In the genomic region with DNA sequence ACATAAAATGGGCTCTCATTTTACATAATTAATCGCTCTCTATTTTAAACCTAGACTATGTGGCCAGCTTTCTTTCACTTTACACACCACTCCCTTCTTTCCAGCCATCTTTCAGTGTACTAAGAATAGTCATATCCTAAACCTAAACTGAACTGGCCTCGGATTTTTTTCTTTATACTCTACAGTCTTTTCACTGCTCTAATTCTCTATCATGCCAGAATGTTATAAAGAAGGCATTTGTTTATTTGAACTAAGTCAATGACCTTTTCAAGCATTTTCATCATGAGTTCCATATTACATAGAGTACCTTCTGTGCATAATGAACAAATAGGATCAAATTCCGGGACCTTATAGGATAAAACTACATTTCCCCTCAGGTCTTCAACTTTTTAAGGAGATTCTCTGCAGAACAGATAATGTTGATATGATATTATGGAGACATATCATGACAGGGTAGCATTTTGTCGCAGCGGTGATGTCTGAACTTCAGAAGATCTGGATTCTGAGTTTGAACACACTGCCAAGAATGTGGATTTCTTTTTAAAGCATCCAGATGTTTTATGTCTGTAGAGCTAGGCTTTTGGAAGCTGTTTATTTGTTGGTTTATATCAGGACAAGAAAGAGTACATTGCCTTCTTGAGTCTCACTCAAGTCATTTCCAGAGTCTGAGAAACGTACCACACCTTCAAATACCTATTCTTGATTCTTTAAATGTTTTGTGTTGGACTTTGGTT, we compare ENCODE assay signal across 27 cellular contexts.
DNase-seq lines count a peak whose midpoint lies in the region; ATAC-seq, FAIRE-seq and TF ChIP-seq lines count a peak whose summit lies in the region.
"Had no signal": no experiment of that assay in that cellular context is flagged by ENCODE, and none has a peak within 500 bp of the region (broad histone marks: within the 10 kb centered on the region; RNA-seq: fewer than 3 reads in every experiment).

No MANE protein-coding gene starts in this region.

- H3K4me3 ChIP-seq in IMR-90 (ENCODE audit: insufficient read depth, low read depth, low read length) (no peak overlapping the region), hepatocyte (no peak overlapping the region), thoracic aorta (no peak overlapping the region)
- H3K4me3 ChIP-seq: BLaER1, cardiac muscle cell, GM12878, mucosa of descending colon had no signal

- H3K79me2 ChIP-seq in hepatocyte = no peaks in the 10 kb centered on the region

- peak overlapping the region; percentile 33; the same call in 1 of the 2 replicates for H3K14ac ChIP-seq in IMR-90 (replicated peaks; ENCODE audit: low read depth, low read length)

- TF ChIP-seq CTCF in IMR-90 (conservative IDR thresholded peaks at IDR 0.05; ENCODE audit: low read depth, low read length) (no peak), hepatocyte (IDR thresholded peaks at IDR 0.05; ENCODE audit: poor library complexity) (no peak), thoracic aorta (IDR thresholded peaks at IDR 0.05) (no peak)

- peaks cover 72% of the 10 kb centered on the region for H3K27me3 Mint-ChIP-seq in T-helper 2 cell treated with Interferon-gamma antibody and Interleukin-4, amounts not matched to agents 5 μg/mL and 100 μg/mL, for 36 hours (ENCODE audit: low read depth)
- H3K27me3 Mint-ChIP-seq in activated CD8-positive, alpha-beta T cell treated with anti-CD3 and anti-CD28 coated beads, Interleukin-2, amount 10 ng/mL, durations not matched to agents 7 days and 5 days (ENCODE audit: low read depth) = peaks cover 58% of the 10 kb centered on the region
- H3K27me3 Mint-ChIP-seq in activated T-cell treated with anti-CD3 and anti-CD28 coated beads, Interleukin-2, amount 50 U/mL, for 4 hours (ENCODE audit: low read depth) = peaks cover 7% of the 10 kb centered on the region

- H3K4ac ChIP-seq in IMR-90 (ENCODE audit: low read depth, low read length) = peak overlapping the region; percentile 90; the same call in 1 of the 2 replicates

- no peak overlapping the region for H3K27ac Mint-ChIP-seq in T-helper 2 cell treated with Interferon-gamma antibody and Interleukin-4, amounts not matched to agents 5 μg/mL and 100 μg/mL, for 36 hours
- no peak overlapping the region for H3K27ac Mint-ChIP-seq in activated CD8-positive, alpha-beta T cell treated with anti-CD3 and anti-CD28 coated beads, Interleukin-2, amount 10 ng/mL, durations not matched to agents 7 days and 5 days
- H3K27ac Mint-ChIP-seq: activated CD4-positive, alpha-beta T cell treated with anti-CD3 and anti-CD28 coated beads, Interleukin-2, amount 10 ng/mL, durations not matched to agents 7 days and 5 days; activated CD8-positive, alpha-beta memory T cell treated with anti-CD3 and anti-CD28 coated beads, Interleukin-2, amount 10 ng/mL, durations not matched to agents 7 days and 5 days; activated naive CD4-positive, alpha-beta T cell treated with anti-CD3 and anti-CD28 coated beads, Interleukin-2, amount 10 ng/mL, durations not matched to agents 7 days and 5 days; activated T-helper 1 cell treated with anti-CD3 and anti-CD28 coated beads, Interleukin-12 subunit alpha, Interleukin-12 subunit beta, Interleukin-2, Interleukin-4 antibody, amounts not matched to agents 30 ng/mL and 10 ng/mL and 1 ng/mL, durations not matched to agents 14 hours and 24 hours and 36 hours; dendritic cell treated with granulocyte-macrophage colony-stimulating factor and Interleukin-4, amounts not matched to agents 40 ng/mL and 50 ng/mL, for 4 days had no signal

- DNase-seq in IMR-90 (peak; percentile 35), hepatocyte (ENCODE audit: low spot score) (no peak), thoracic aorta (ENCODE audit: low spot score) (no peak)
- DNase-seq in T-helper 2 cell treated with Interferon-gamma antibody and Interleukin-4, amounts not matched to agents 5 μg/mL and 100 μg/mL, for 36 hours (ENCODE audit: low spot score) = no peak
- no peak for DNase-seq in activated CD8-positive, alpha-beta T cell treated with anti-CD3 and anti-CD28 coated beads, Interleukin-2, amount 10 ng/mL, durations not matched to agents 7 days and 5 days
- DNase-seq in activated T-cell treated with anti-CD3 and anti-CD28 coated beads, Interleukin-2, amount 50 U/mL, for 4 hours = no peak
- DNase-seq: activated CD4-positive, alpha-beta T cell treated with anti-CD3 and anti-CD28 coated beads, Interleukin-2, amount 10 ng/mL, durations not matched to agents 7 days and 5 days; activated CD8-positive, alpha-beta memory T cell treated with anti-CD3 and anti-CD28 coated beads, Interleukin-2, amount 10 ng/mL, durations not matched to agents 7 days and 5 days; activated naive CD4-positive, alpha-beta T cell treated with anti-CD3 and anti-CD28 coated beads, Interleukin-2, amount 10 ng/mL, durations not matched to agents 7 days and 5 days; Caco-2; DND-41; foreskin keratinocyte; mucosa of descending colon; NCI-H1436; NCI-H2171 treated with DMSO at 0.1 percent for 48 hours; NCI-H524; stimulated activated CD8-positive, alpha-beta memory T cell treated with anti-CD3 and anti-CD28 coated beads, Interleukin-4, amount 100 ng/mL, for 48 hours had no signal

- H3K9me1 ChIP-seq in IMR-90 (ENCODE audit: insufficient read depth, low read length) = 0 out of 2 replicates have a peak, but pooled peaks cover 6% of the 10 kb centered on the region

- H3K4me1 ChIP-seq in IMR-90 (ENCODE audit: control insufficient read depth, insufficient read depth, low read length) (peaks cover 16% of the 10 kb centered on the region), hepatocyte (ENCODE audit: insufficient read depth) (peaks cover 14% of the 10 kb centered on the region), thoracic aorta (ENCODE audit: control insufficient read depth in 1 of 2, low read depth in 2 of 2) (peaks cover 12 to 31% of the 10 kb centered on the region in 2 donors)
- H3K4me1 ChIP-seq: BLaER1, Caco-2, foreskin keratinocyte had no signal

- H3K9me3 Mint-ChIP-seq in T-helper 2 cell treated with Interferon-gamma antibody and Interleukin-4, amounts not matched to agents 5 μg/mL and 100 μg/mL, for 36 hours = no peaks in the 10 kb centered on the region
- no peaks in the 10 kb centered on the region for H3K9me3 Mint-ChIP-seq in activated CD8-positive, alpha-beta T cell treated with anti-CD3 and anti-CD28 coated beads, Interleukin-2, amount 10 ng/mL, durations not matched to agents 7 days and 5 days (ENCODE audit: insufficient read depth)
- H3K9me3 Mint-ChIP-seq in activated T-cell treated with anti-CD3 and anti-CD28 coated beads, Interleukin-2, amount 50 U/mL, for 4 hours = no peaks in the 10 kb centered on the region
- H3K9me3 Mint-ChIP-seq: activated CD4-positive, alpha-beta T cell treated with anti-CD3 and anti-CD28 coated beads, Interleukin-2, amount 10 ng/mL, durations not matched to agents 7 days and 5 days; activated naive CD4-positive, alpha-beta T cell treated with anti-CD3 and anti-CD28 coated beads, Interleukin-2, amount 10 ng/mL, durations not matched to agents 7 days and 5 days; dendritic cell treated with granulocyte-macrophage colony-stimulating factor and Interleukin-4, amounts not matched to agents 40 ng/mL and 50 ng/mL, for 4 days had no signal

- no peak overlapping the region; the same call in 1 of the 2 replicates for H3K9ac ChIP-seq in IMR-90 (ENCODE audit: low read depth, low read length)
- H3K9ac ChIP-seq: BLaER1 had no signal

- H3K9me3 ChIP-seq in IMR-90 (ENCODE audit: control insufficient read depth, insufficient read depth, low read length) (no peaks in the 10 kb centered on the region), hepatocyte (ENCODE audit: low read depth) (no peaks in the 10 kb centered on the region), thoracic aorta (no peaks in the 10 kb centered on the region)
- H3K9me3 ChIP-seq: BLaER1, Caco-2, mucosa of descending colon had no signal

- BruUV-seq in IMR-90 (replicated peaks; lab: Mats Ljungman, UMichigan) = no TSS peak

- no peaks in the 10 kb centered on the region for H3K79me1 ChIP-seq in IMR-90 (ENCODE audit: low read depth in 1 of 2, low read length in 2 of 2)

- peak overlapping the region; percentile 74; the same call in 1 of the 2 replicates for H3K4me2 ChIP-seq in IMR-90 (ENCODE audit: low read depth, low read length)
- H3K4me2 ChIP-seq in hepatocyte = peak overlapping the region; percentile 0
- H3K4me2 ChIP-seq: BLaER1 had no signal

- H2BK15ac ChIP-seq in IMR-90 (ENCODE audit: low read depth, low read length) = peak overlapping the region; percentile 36; the same call in 2 of the 3 replicates

- H4K20me1 ChIP-seq in IMR-90 (ENCODE audit: insufficient read depth, low read length) (no peaks in the 10 kb centered on the region), hepatocyte (ENCODE audit: insufficient read depth, poor library complexity, severe bottlenecking) (no peaks in the 10 kb centered on the region)
- H4K20me1 ChIP-seq: BLaER1 had no signal

- peak; percentile 71 for FAIRE-seq in endometrium (lab: Jason Lieb, UNC)
- FAIRE-seq: GM12878, H54, islet of Langerhans had no signal

- WGBS in IMR-90 (ENCODE audit: extremely low coverage in 2 of 2, insufficient read length in 1 of 2), 2 experiments = 33% methylated on average over 1 of the region's 6 CpGs; no CpG with 5 or more reads in 1 of the 2 experiments
- 75% methylated on average over 6 of the region's 6 CpGs for WGBS in hepatocyte (ENCODE audit: low lambda C conversion rate, missing lambda C conversion rate)

- H4K91ac ChIP-seq in IMR-90 (ENCODE audit: insufficient read depth, low read depth, low read length) = peak overlapping the region; percentile 68; the same call in 1 of the 2 replicates

- peaks cover 18% of the 10 kb centered on the region for H3K4me1 Mint-ChIP-seq in T-helper 2 cell treated with Interferon-gamma antibody and Interleukin-4, amounts not matched to agents 5 μg/mL and 100 μg/mL, for 36 hours (ENCODE audit: low read depth)
- H3K4me1 Mint-ChIP-seq in activated CD8-positive, alpha-beta T cell treated with anti-CD3 and anti-CD28 coated beads, Interleukin-2, amount 10 ng/mL, durations not matched to agents 7 days and 5 days (ENCODE audit: low read depth) = peaks cover 2% of the 10 kb centered on the region
- H3K4me1 Mint-ChIP-seq in activated T-cell treated with anti-CD3 and anti-CD28 coated beads, Interleukin-2, amount 50 U/mL, for 4 hours (ENCODE audit: low read depth) = no peaks in the 10 kb centered on the region
- H3K4me1 Mint-ChIP-seq: activated CD4-positive, alpha-beta T cell treated with anti-CD3 and anti-CD28 coated beads, Interleukin-2, amount 10 ng/mL, durations not matched to agents 7 days and 5 days; activated CD8-positive, alpha-beta memory T cell treated with anti-CD3 and anti-CD28 coated beads, Interleukin-2, amount 10 ng/mL, durations not matched to agents 7 days and 5 days had no signal

- peak overlapping the region in 1 of 2 experiments; percentile 90; a peak in 2 of 4 replicates for H4K8ac ChIP-seq in IMR-90 (ENCODE audit: low read depth in 2 of 2, low read length in 2 of 2)

- peak overlapping the region; percentile 97 for H2BK120ac ChIP-seq in IMR-90 (ENCODE audit: low read depth, low read length)

- peak; percentile 15 for ATAC-seq in IMR-90 (ENCODE audit: low read depth)
- ATAC-seq in thoracic aorta (ENCODE audit: insufficient number of reproducible peaks, low FRiP score, low read depth) = no peak
- ATAC-seq in HG03175 (IDR thresholded peaks at IDR 0.05; ENCODE audit: unreplicated experiment) = no peak
- ATAC-seq in activated CD8-positive, alpha-beta T cell treated with anti-CD3 and anti-CD28 coated beads, Interleukin-2, amount 10 ng/mL, durations not matched to agents 7 days and 5 days = no peak
- ATAC-seq in activated T-cell treated with anti-CD3 and anti-CD28 coated beads, Interleukin-2, amount 50 U/mL, for 4 hours = no peak
- ATAC-seq: activated CD8-positive, alpha-beta memory T cell treated with anti-CD3 and anti-CD28 coated beads, Interleukin-2, amount 10 ng/mL, durations not matched to agents 7 days and 5 days; foreskin keratinocyte; GM12878; mucosa of descending colon; SK-N-SH treated with all-trans-retinoic acid at 6 μM for 48 hours had no signal

- CTCF ChIA-PET in IMR-90 (lab: Yijun Ruan, JAX) = interaction anchor here (0.6 to 2.1 kb wide), 3 partner anchors 18 to 254 kb away, joined by 3 to 6 read pairs (median 5); no protein-coding TSS in a partner anchor
- CTCF ChIA-PET in activated CD8-positive, alpha-beta T cell treated with anti-CD3 and anti-CD28 coated beads, Interleukin-2, amount 10 ng/mL, durations not matched to agents 7 days and 5 days (lab: Charles Lee) = interaction anchor here (1.1 to 1.4 kb wide), 2 partner anchors 13 to 14 kb away, joined by 3 read pairs; no protein-coding TSS in a partner anchor

- H3K36me3 Mint-ChIP-seq in T-helper 2 cell treated with Interferon-gamma antibody and Interleukin-4, amounts not matched to agents 5 μg/mL and 100 μg/mL, for 36 hours (ENCODE audit: low read depth) = peaks cover 2% of the 10 kb centered on the region
- H3K36me3 Mint-ChIP-seq in activated CD8-positive, alpha-beta T cell treated with anti-CD3 and anti-CD28 coated beads, Interleukin-2, amount 10 ng/mL, durations not matched to agents 7 days and 5 days (ENCODE audit: low read depth) = no peaks in the 10 kb centered on the region
- no peaks in the 10 kb centered on the region for H3K36me3 Mint-ChIP-seq in activated T-cell treated with anti-CD3 and anti-CD28 coated beads, Interleukin-2, amount 50 U/mL, for 4 hours (ENCODE audit: insufficient read depth)
- H3K36me3 Mint-ChIP-seq: activated CD8-positive, alpha-beta memory T cell treated with anti-CD3 and anti-CD28 coated beads, Interleukin-2, amount 10 ng/mL, durations not matched to agents 7 days and 5 days; activated naive CD4-positive, alpha-beta T cell treated with anti-CD3 and anti-CD28 coated beads, Interleukin-2, amount 10 ng/mL, durations not matched to agents 7 days and 5 days had no signal

- H3K18ac ChIP-seq in IMR-90 (ENCODE audit: low read depth, low read length) = peak overlapping the region; percentile 92; the same call in 1 of the 2 replicates

- TF ChIP-seq POLR2A in IMR-90 (IDR thresholded peaks at IDR 0.05; ENCODE audit: low read depth, low read length) = no peak

- no peaks in the 10 kb centered on the region for H3K9me2 ChIP-seq in hepatocyte (replicated peaks; ENCODE audit: insufficient read depth)

- H2AK5ac ChIP-seq in IMR-90 (ENCODE audit: low read depth, low read length) = no peak overlapping the region

- H3K27ac ChIP-seq in IMR-90 (ENCODE audit: insufficient read depth, low read length) (peak overlapping the region; percentile 10; the same call in 1 of the 2 replicates), hepatocyte (peak overlapping the region; percentile 25), thoracic aorta (peak overlapping the region; percentile 48 to 49)
- H3K27ac ChIP-seq: BLaER1, cardiac muscle cell, foreskin keratinocyte had no signal

- no peak overlapping the region for H3K4me3 Mint-ChIP-seq in T-helper 2 cell treated with Interferon-gamma antibody and Interleukin-4, amounts not matched to agents 5 μg/mL and 100 μg/mL, for 36 hours
- H3K4me3 Mint-ChIP-seq in activated CD8-positive, alpha-beta T cell treated with anti-CD3 and anti-CD28 coated beads, Interleukin-2, amount 10 ng/mL, durations not matched to agents 7 days and 5 days = no peak overlapping the region
- H3K4me3 Mint-ChIP-seq in activated T-cell treated with anti-CD3 and anti-CD28 coated beads, Interleukin-2, amount 50 U/mL, for 4 hours = no peak overlapping the region
- H3K4me3 Mint-ChIP-seq: activated CD4-positive, alpha-beta T cell treated with anti-CD3 and anti-CD28 coated beads, Interleukin-2, amount 10 ng/mL, durations not matched to agents 7 days and 5 days; activated CD8-positive, alpha-beta memory T cell treated with anti-CD3 and anti-CD28 coated beads, Interleukin-2, amount 10 ng/mL, durations not matched to agents 7 days and 5 days; activated naive CD4-positive, alpha-beta T cell treated with anti-CD3 and anti-CD28 coated beads, Interleukin-2, amount 10 ng/mL, durations not matched to agents 7 days and 5 days; activated T-helper 1 cell treated with anti-CD3 and anti-CD28 coated beads, Interleukin-12 subunit alpha, Interleukin-12 subunit beta, Interleukin-2, Interleukin-4 antibody, amounts not matched to agents 30 ng/mL and 10 ng/mL and 1 ng/mL, durations not matched to agents 14 hours and 24 hours and 36 hours; dendritic cell treated with granulocyte-macrophage colony-stimulating factor and Interleukin-4, amounts not matched to agents 40 ng/mL and 50 ng/mL, for 4 days had no signal

- peak overlapping the region; percentile 50 for H3K56ac ChIP-seq in IMR-90 (ENCODE audit: extremely low read depth, insufficient read depth, low read length)

- H2AK9ac ChIP-seq in IMR-90 (replicated peaks; ENCODE audit: low read depth, low read length, poor library complexity) = no peak overlapping the region

- peak overlapping the region; percentile 85 for H4K5ac ChIP-seq in IMR-90 (ENCODE audit: low read depth, low read length)

- no peak for TF ChIP-seq RAD21 in IMR-90 (IDR thresholded peaks at IDR 0.05; ENCODE audit: low read length)

- H3K36me3 ChIP-seq in IMR-90 (ENCODE audit: control insufficient read depth, insufficient read depth, low read length) = no peaks in the 10 kb centered on the region
- H3K36me3 ChIP-seq in hepatocyte (replicated peaks; ENCODE audit: insufficient read depth, low read depth) = no peaks in the 10 kb centered on the region
- no peaks in the 10 kb centered on the region for H3K36me3 ChIP-seq in thoracic aorta
- H3K36me3 ChIP-seq: BLaER1, cardiac muscle cell had no signal

- H2AFZ ChIP-seq in IMR-90 (replicated peaks; ENCODE audit: low read length, poor library complexity) (no peak overlapping the region), hepatocyte (no peak overlapping the region)

- H2BK5ac ChIP-seq in IMR-90 (ENCODE audit: low read depth, low read length, poor library complexity, severe bottlenecking) = peak overlapping the region; percentile 98

- dilution Hi-C loops in IMR-90 (cut with HindIII; ENCODE audit: low sequenced_read_pairs, unreplicated experiment) = no loop called here

- H2BK20ac ChIP-seq in IMR-90 (ENCODE audit: low read depth, low read length) = peak overlapping the region; percentile 69

- POLR2A ChIA-PET in IMR-90 (lab: Charles Lee; ENCODE audit: unreplicated experiment) = no interaction called here
- POLR2A ChIA-PET in activated CD8-positive, alpha-beta T cell treated with anti-CD3 and anti-CD28 coated beads, Interleukin-2, amount 10 ng/mL, durations not matched to agents 7 days and 5 days (lab: Charles Lee) = no interaction called here

- no peaks in the 10 kb centered on the region for H3K27me3 ChIP-seq in IMR-90 (ENCODE audit: control insufficient read depth, insufficient read depth, low read length)
- H3K27me3 ChIP-seq in hepatocyte = no peaks in the 10 kb centered on the region
- no peaks in the 10 kb centered on the region for H3K27me3 ChIP-seq in thoracic aorta (replicated peaks; ENCODE audit: insufficient read depth)
- H3K27me3 ChIP-seq: BLaER1, cardiac muscle cell, foreskin keratinocyte had no signal

- peak overlapping the region; percentile 14; the same call in 1 of the 2 replicates for H3K23ac ChIP-seq in IMR-90 (ENCODE audit: low read depth, low read length)

- in situ Hi-C loops in IMR-90 (cut with MboI; ENCODE audit: low sequenced_read_pairs) = no loop called here

- intact Hi-C loops in IMR-90 (cut with micrococcal nuclease) = no loop called here
